In the genomic region with DNA sequence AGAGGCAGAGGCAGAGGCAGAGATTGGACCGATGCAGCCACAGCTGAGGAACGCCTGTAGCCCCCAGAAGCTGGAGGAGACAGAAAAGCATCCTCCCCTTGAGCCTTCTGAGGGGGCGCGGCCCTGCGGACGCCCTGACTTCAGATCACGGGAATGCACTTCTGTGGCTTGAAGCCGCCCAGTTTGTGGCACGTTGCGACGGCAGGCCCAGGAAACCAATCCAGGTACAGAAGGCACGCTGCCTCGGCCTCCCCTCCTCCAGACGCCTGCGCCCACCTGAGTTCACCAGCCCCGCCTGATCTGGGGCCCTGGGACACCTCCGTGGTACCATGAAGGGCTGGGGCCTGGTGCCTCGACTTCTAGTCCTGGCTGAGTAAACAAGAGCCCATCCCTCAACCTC, we compare ENCODE assay signal across 21 cellular contexts.
"Had no signal": no experiment of that assay in that cellular context is flagged by ENCODE, and none has a peak within 500 bp of the region (broad histone marks: within the 10 kb centered on the region; RNA-seq: fewer than 3 reads in every experiment).

No MANE protein-coding gene starts in this region.

- H3K4me1 ChIP-seq: prostate gland had no signal

- H3K4me3 ChIP-seq: gastroesophageal sphincter, left lung, pancreas, prostate gland, sigmoid colon, transverse colon had no signal

- H3K9me3 Mint-ChIP-seq: nephron progenitor cell had no signal

- ATAC-seq: gastroesophageal sphincter, left lung, pancreas had no signal

- H3K36me3 ChIP-seq: transverse colon had no signal

- H3K27me3 ChIP-seq: gastroesophageal sphincter, left lung, pancreas, sigmoid colon, transverse colon had no signal

- H3K27ac ChIP-seq: left lung, pancreas, prostate gland, sigmoid colon, transverse colon had no signal

- H3K27me3 Mint-ChIP-seq: activated CD4-positive, alpha-beta T cell treated with anti-CD3 and anti-CD28 coated beads for 36 hours; activated naive CD8-positive, alpha-beta T cell; stimulated activated naive B cell treated with anti-CD40 and anti-IgM and Interleukin-4, amounts not matched to agents 10 μg/mL and 1 μg/mL and 100 μg/mL, for 72 hours had no signal

- H3K4me3 Mint-ChIP-seq: activated CD4-positive, alpha-beta T cell treated with anti-CD3 and anti-CD28 coated beads for 36 hours; activated naive CD8-positive, alpha-beta T cell; nephron progenitor cell; stimulated activated naive B cell treated with anti-CD40 and anti-IgM and Interleukin-4, amounts not matched to agents 10 μg/mL and 1 μg/mL and 100 μg/mL, for 72 hours had no signal

- H3K9me3 ChIP-seq: gastroesophageal sphincter, left lung, pancreas, prostate gland, sigmoid colon, transverse colon had no signal

- DNase-seq: activated CD4-positive, alpha-beta T cell treated with anti-CD3 and anti-CD28 coated beads for 36 hours; activated CD4-positive, CD25-positive, alpha-beta regulatory T cell; activated effector memory CD4-positive, alpha-beta T cell treated with Interleukin-2 at 50 U/mL for 16 hours; activated naive CD4-positive, alpha-beta T cell treated with Interleukin-2 at 50 U/mL for 16 hours; anterior cingulate cortex; cortex of kidney; head of caudate nucleus; nephron progenitor cell; nucleus accumbens; retina; sigmoid colon; small intestine; stimulated activated CD4-positive, alpha-beta T cell treated with anti-CD3 and anti-CD28 coated beads, Interleukin-4, amount 100 ng/mL, for 24 hours; stimulated activated naive B cell treated with anti-CD40 and anti-IgM and Interleukin-4, amounts not matched to agents 10 μg/mL and 1 μg/mL and 100 μg/mL, for 72 hours; T-helper 1 cell; transverse colon had no signal

- H3K27ac Mint-ChIP-seq: activated CD4-positive, alpha-beta T cell treated with anti-CD3 and anti-CD28 coated beads for 36 hours; activated naive CD8-positive, alpha-beta T cell; nephron progenitor cell; stimulated activated naive B cell treated with anti-CD40 and anti-IgM and Interleukin-4, amounts not matched to agents 10 μg/mL and 1 μg/mL and 100 μg/mL, for 72 hours had no signal
